ENCODE assay signal across 22 cellular contexts in the genomic region with DNA sequence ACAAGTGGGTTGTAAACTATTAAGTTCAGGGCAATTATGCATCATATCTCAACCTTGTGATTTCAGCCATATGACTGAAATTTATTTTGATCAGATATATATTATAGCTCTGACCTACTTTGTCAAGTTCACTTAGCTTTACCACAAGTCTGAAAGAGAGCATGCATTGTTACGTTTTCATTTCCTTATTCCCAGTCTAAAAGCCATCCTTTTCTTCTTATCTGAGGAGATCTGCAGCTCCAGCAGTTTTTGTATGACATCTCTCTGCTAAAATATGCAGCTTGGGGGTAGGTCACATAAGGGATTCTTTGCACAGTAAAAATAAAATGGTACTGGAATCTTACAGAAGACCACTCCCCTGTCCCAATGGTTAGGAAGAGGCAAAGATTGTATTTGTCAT.
A peak's percentile ranks its signal among the peaks of the same experiment; 100 is the strongest.
DNase-seq lines count a peak whose midpoint lies in the region; ATAC-seq, FAIRE-seq and TF ChIP-seq lines count a peak whose summit lies in the region.
"Had no signal": no experiment of that assay in that cellular context is flagged by ENCODE, and none has a peak within 500 bp of the region (broad histone marks: within the 10 kb centered on the region; RNA-seq: fewer than 3 reads in every experiment).

No MANE protein-coding gene starts in this region.

- 0 out of 4 replicates have a peak, but pooled peaks of 1 of the 2 experiments have one; percentile 51 for TF ChIP-seq EP300 in SK-N-SH (IDR thresholded peaks at IDR 0.05; ENCODE audit: borderline replicate concordance in 1 of 2, low read depth in 1 of 2, low read length in 1 of 2)

- H3K36me3 ChIP-seq in SK-N-SH (replicated peaks in 1 of 2; ENCODE audit: control insufficient read depth in 1 of 2, insufficient read depth in 2 of 2, low read length in 1 of 2), result no peaks in the 10 kb centered on the region
- no peaks in the 10 kb centered on the region for H3K36me3 ChIP-seq in pancreas

- no peak for FAIRE-seq in pancreas (lab: Jason Lieb, UNC)
- FAIRE-seq: D721Med, GM12878, GM18507, H1 had no signal

- in situ Hi-C loops in GM13977 (cut with MboI; ENCODE audit: low pct_unique_long_range_greater_than_20kb, low sequenced_read_pairs, unreplicated experiment), result no loop called here

- H3K27ac Mint-ChIP-seq in type B pancreatic cell, result peak overlapping the region; percentile 39
- no peak overlapping the region for H3K27ac Mint-ChIP-seq in activated CD8-positive, alpha-beta T cell treated with anti-CD3 and anti-CD28 coated beads, Interleukin-2, amount 10 ng/mL, durations not matched to agents 7 days and 5 days
- H3K27ac Mint-ChIP-seq: CD4-positive, alpha-beta memory T cell had no signal

- H3K9ac ChIP-seq in SK-N-SH, result no peak overlapping the region
- H3K9ac ChIP-seq: GM23248 had no signal

- no peak overlapping the region for H3K4me2 ChIP-seq in SK-N-SH

- 3% methylated on average over 1 of the region's 1 CpG for WGBS in SK-N-SH (ENCODE audit: low lambda C conversion rate)
- WGBS in pancreas, 2 donors, result 72 to 74% methylated on average over 1 of the region's 1 CpG

- H3K4me1 ChIP-seq in SK-N-SH (ENCODE audit: control insufficient read depth in 1 of 2, insufficient read depth in 2 of 2, low read depth in 1 of 2, low read length in 1 of 2) (no peaks in the 10 kb centered on the region; a peak in 2 of 4 replicates), pancreas (no peaks in the 10 kb centered on the region)
- H3K4me1 ChIP-seq: Caco-2 had no signal

- DNase-seq in MV-4-11 (lab: John Stamatoyannopoulos, UW) (peak; percentile 1), SK-N-SH (peak; percentile 6), foreskin melanocyte (peak; percentile 30), type B pancreatic cell (ENCODE audit: extremely low spot score, unreplicated experiment) (no peak), NCI-H1436 treated with DMSO at 0.1 percent for 48 hours (lab: John Stamatoyannopoulos, UW) (no peak), pancreas (no peak), GM13977 (ENCODE audit: low spot score) (no peak)
- no peak for DNase-seq in activated CD8-positive, alpha-beta T cell treated with anti-CD3 and anti-CD28 coated beads, Interleukin-2, amount 10 ng/mL, durations not matched to agents 7 days and 5 days
- DNase-seq: C1 segment of cervical spinal cord; Caco-2; CD4-positive, alpha-beta memory T cell; DMS 273 treated with DMSO at 0.1 percent for 48 hours; DMS79; EL; GDM1; GM23248; H7; HCEC 1CT had no signal

- H3K9me3 ChIP-seq in SK-N-SH (no peaks in the 10 kb centered on the region), pancreas (no peaks in the 10 kb centered on the region)
- H3K9me3 ChIP-seq: Caco-2 had no signal

- H2AFZ ChIP-seq in SK-N-SH (ENCODE audit: low read depth), result no peak overlapping the region
- H2AFZ ChIP-seq: GM23248 had no signal

- H3K27me3 ChIP-seq in SK-N-SH (ENCODE audit: insufficient read depth) (no peaks in the 10 kb centered on the region), pancreas (no peaks in the 10 kb centered on the region)

- H3K9me2 ChIP-seq in SK-N-SH, result no peaks in the 10 kb centered on the region

- TF ChIP-seq RAD21 in SK-N-SH (IDR thresholded peaks at IDR 0.05; ENCODE audit: low read length), result no peak

- H3K4me3 Mint-ChIP-seq in type B pancreatic cell, result no peak overlapping the region
- no peak overlapping the region for H3K4me3 Mint-ChIP-seq in activated CD8-positive, alpha-beta T cell treated with anti-CD3 and anti-CD28 coated beads, Interleukin-2, amount 10 ng/mL, durations not matched to agents 7 days and 5 days
- H3K4me3 Mint-ChIP-seq: CD4-positive, alpha-beta memory T cell had no signal

- H3K9me3 Mint-ChIP-seq in type B pancreatic cell, result peaks cover 5% of the 10 kb centered on the region
- H3K9me3 Mint-ChIP-seq in activated CD8-positive, alpha-beta T cell treated with anti-CD3 and anti-CD28 coated beads, Interleukin-2, amount 10 ng/mL, durations not matched to agents 7 days and 5 days (ENCODE audit: insufficient read depth), result no peaks in the 10 kb centered on the region

- no peak for TF ChIP-seq CTCF in SK-N-SH (IDR thresholded peaks at IDR 0.05)
- TF ChIP-seq CTCF in type B pancreatic cell (conservative IDR thresholded peaks at IDR 0.05), result no peak
- TF ChIP-seq CTCF in pancreas (IDR thresholded peaks at IDR 0.05), result no peak
- TF ChIP-seq CTCF in GM13977 (IDR thresholded peaks at IDR 0.05; ENCODE audit: extremely low read depth, insufficient read depth, missing control alignments), result no peak

- peaks cover 15% of the 10 kb centered on the region for H3K4me1 Mint-ChIP-seq in type B pancreatic cell (ENCODE audit: unreplicated experiment)
- H3K4me1 Mint-ChIP-seq in activated CD8-positive, alpha-beta T cell treated with anti-CD3 and anti-CD28 coated beads, Interleukin-2, amount 10 ng/mL, durations not matched to agents 7 days and 5 days (ENCODE audit: low read depth), result no peaks in the 10 kb centered on the region
- H3K4me1 Mint-ChIP-seq: CD4-positive, alpha-beta memory T cell had no signal

- CTCF ChIA-PET in SK-N-SH (lab: Yijun Ruan, JAX), result interaction anchor here (1.0 kb wide), 1 partner anchor 24 kb away, joined by 3 read pairs; no protein-coding TSS in a partner anchor
- CTCF ChIA-PET in activated CD8-positive, alpha-beta T cell treated with anti-CD3 and anti-CD28 coated beads, Interleukin-2, amount 10 ng/mL, durations not matched to agents 7 days and 5 days (lab: Charles Lee), result no interaction called here

- H3K27me3 Mint-ChIP-seq in type B pancreatic cell, result no peaks in the 10 kb centered on the region
- no peaks in the 10 kb centered on the region for H3K27me3 Mint-ChIP-seq in activated CD8-positive, alpha-beta T cell treated with anti-CD3 and anti-CD28 coated beads, Interleukin-2, amount 10 ng/mL, durations not matched to agents 7 days and 5 days (ENCODE audit: low read depth)
- H3K27me3 Mint-ChIP-seq: CD4-positive, alpha-beta memory T cell had no signal

- H3K36me3 Mint-ChIP-seq in type B pancreatic cell, result no peaks in the 10 kb centered on the region
- H3K36me3 Mint-ChIP-seq in activated CD8-positive, alpha-beta T cell treated with anti-CD3 and anti-CD28 coated beads, Interleukin-2, amount 10 ng/mL, durations not matched to agents 7 days and 5 days (ENCODE audit: low read depth), result no peaks in the 10 kb centered on the region
- H3K36me3 Mint-ChIP-seq: CD4-positive, alpha-beta memory T cell had no signal

- no peaks in the 10 kb centered on the region for H3F3A ChIP-seq in SK-N-SH (replicated peaks; ENCODE audit: insufficient read depth)

- intact Hi-C loops in pancreas (cut with DNase I), result no loop called here

- POLR2A ChIA-PET in SK-N-SH (lab: Yijun Ruan, JAX), result no interaction called here
- POLR2A ChIA-PET in activated CD8-positive, alpha-beta T cell treated with anti-CD3 and anti-CD28 coated beads, Interleukin-2, amount 10 ng/mL, durations not matched to agents 7 days and 5 days (lab: Charles Lee), result no interaction called here

- no peak for ATAC-seq in pancreas
- ATAC-seq in activated CD8-positive, alpha-beta T cell treated with anti-CD3 and anti-CD28 coated beads, Interleukin-2, amount 10 ng/mL, durations not matched to agents 7 days and 5 days, result no peak
- ATAC-seq: GM12878 had no signal

- H3K79me2 ChIP-seq in SK-N-SH (ENCODE audit: insufficient read depth), result no peaks in the 10 kb centered on the region

- H3K4me3 ChIP-seq in SK-N-SH (ENCODE audit: low read depth in 2 of 2, low read length in 1 of 2) (no peak overlapping the region), pancreas (no peak overlapping the region)
- H3K4me3 ChIP-seq: GM12878, GM23248 had no signal

- H4K20me1 ChIP-seq in SK-N-SH (ENCODE audit: insufficient read depth), result no peaks in the 10 kb centered on the region

- H3K27ac ChIP-seq in SK-N-SH (ENCODE audit: low read depth in 2 of 2, low read length in 1 of 2) (peak overlapping the region in 1 of 2 experiments; percentile 28; a peak in 1 of 4 replicates), pancreas (no peak overlapping the region)
- H3K27ac ChIP-seq: GM23248 had no signal

TF ChIP-seq in SK-N-SH, 30 proteins besides CTCF, POLR2A, EP300 and RAD21:
- TF ChIP-seq GATA2 (CRISPR knock-in tag; IDR thresholded peaks at IDR 0.05), result peak; percentile 16; the same call in 1 of the 2 replicates
- no peak for TF ChIP-seq JUND (IDR thresholded peaks at IDR 0.05)

Comparison
In these comparisons a context has a peak if more than half of its experiments do, and no peak if none do; other contexts are left out.
1. DNase-seq: peak in MV-4-11 (single experiment), SK-N-SH (single experiment) and foreskin melanocyte (single experiment); none in type B pancreatic cell (single experiment), NCI-H1436 treated with DMSO at 0.1 percent for 48 hours (single experiment), pancreas (0 of 6), activated CD8-positive, alpha-beta T cell treated with anti-CD3 and anti-CD28 coated beads, Interleukin-2, amount 10 ng/mL, durations not matched to agents 7 days and 5 days (single experiment) and GM13977 (single experiment).